ENCODE assay signal across 19 cellular contexts in the genomic region with DNA sequence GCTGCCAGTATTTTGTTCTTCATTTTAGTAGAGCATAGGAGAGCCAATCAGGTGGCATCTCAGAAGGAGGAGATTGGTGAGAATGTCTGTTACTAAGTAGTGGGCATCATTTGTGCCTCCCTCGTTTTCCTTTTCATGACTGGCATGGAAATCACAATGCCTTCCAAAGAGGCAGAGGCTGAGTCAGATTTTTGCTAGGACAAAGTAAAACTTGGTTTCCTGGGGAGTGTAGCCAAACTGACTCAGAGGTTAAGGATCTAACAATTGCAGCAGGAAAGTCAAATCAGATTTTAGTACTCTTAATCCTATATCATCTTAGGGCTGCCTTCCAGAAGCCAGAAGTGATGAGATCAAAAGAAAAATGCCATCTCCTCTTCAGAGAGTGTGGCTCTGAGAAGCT.
A peak's percentile ranks its signal among the peaks of the same experiment; 100 is the strongest.
DNase-seq lines count a peak whose midpoint lies in the region; TF ChIP-seq lines count a peak whose summit lies in the region.
"Had no signal": no experiment of that assay in that cellular context is flagged by ENCODE, and none has a peak within 500 bp of the region (broad histone marks: within the 10 kb centered on the region; RNA-seq: fewer than 3 reads in every experiment).

No MANE protein-coding gene starts in this region.

- no peak for TF ChIP-seq CTCF in RWPE1 (conservative IDR thresholded peaks at IDR 0.05; ENCODE audit: low read depth)
- no peak for TF ChIP-seq CTCF in retinal pigment epithelial cell (conservative IDR thresholded peaks at IDR 0.05; ENCODE audit: low read depth, low read length)
- no peak for TF ChIP-seq CTCF in GM10248 (IDR thresholded peaks at IDR 0.05; ENCODE audit: control extremely low read depth, extremely low read depth, low read depth, missing control alignments)

- POLR2A ChIA-PET in RWPE1 (lab: Yijun Ruan, JAX; ENCODE audit: low non-redundant PET) (no interaction called here), GM10248 (lab: Yijun Ruan, JAX) (no interaction called here)

- CTCF ChIA-PET in RWPE1 (lab: Yijun Ruan, JAX) (interaction anchor here (1.3 kb wide), 1 partner anchor 8 kb away, joined by 3 read pairs; no protein-coding TSS in a partner anchor), GM10248 (lab: Yijun Ruan, JAX) (no interaction called here)

- H3K27ac ChIP-seq in RWPE1: no peak overlapping the region
- H3K27ac ChIP-seq: WERI-Rb-1 had no signal

- peak; percentile 89 for DNase-seq in ELR (ENCODE audit: low read depth)
- DNase-seq in RWPE1 (ENCODE audit: low spot score): peak; percentile 42
- DNase-seq in fibroblast of gingiva (ENCODE audit: low read depth): peak; percentile 66
- DNase-seq in retinal pigment epithelial cell (ENCODE audit: low read depth): peak; percentile 6
- no peak for DNase-seq in NCI-H2196 (lab: John Stamatoyannopoulos, UW; ENCODE audit: unreplicated experiment)
- DNase-seq in NCI-H2227 (lab: John Stamatoyannopoulos, UW; ENCODE audit: unreplicated experiment): no peak
- DNase-seq in GM10248 (ENCODE audit: extremely low spot score): no peak
- no peak for DNase-seq in stimulated activated CD4-positive, alpha-beta T cell treated with anti-CD3 and anti-CD28 coated beads, Interleukin-4, amount 100 ng/mL, for 4 hours
- DNase-seq: activated CD8-positive, alpha-beta memory T cell treated with anti-CD3 and anti-CD28 coated beads, Interleukin-2, amount 50 U/mL, for 4 hours; activated naive CD8-positive, alpha-beta T cell treated with anti-CD3 and anti-CD28 coated beads, Interleukin-2, amount 50 U/mL, for 24 hours; CD4-positive, CD25-positive, alpha-beta regulatory T cell; Kasumi-1; mesendoderm; NCI-H2081 treated with DMSO at 0.1 percent for 48 hours; NK-92 treated with Interleukin-12 subunit alpha and Interleukin-12 subunit beta, amount 100 ng/mL, for 24 hours; posterior cingulate gyrus; stimulated activated CD4-positive, alpha-beta T cell treated with anti-CD3 and anti-CD28 coated beads, Interleukin-2, amount 100 ng/mL, for 48 hours; stimulated activated naive B cell treated with anti-CD40 and anti-IgM and Interleukin-4, amounts not matched to agents 10 μg/mL and 1 μg/mL and 100 μg/mL, for 72 hours; WERI-Rb-1 had no signal

- no peak overlapping the region for H3K4me3 ChIP-seq in retinal pigment epithelial cell (ENCODE audit: low read length)

Comparison
In these comparisons a context has a peak if more than half of its experiments do, and no peak if none do; other contexts are left out.
1. DNase-seq: peak in ELR (single experiment), RWPE1 (single experiment), fibroblast of gingiva (single experiment) and retinal pigment epithelial cell (single experiment); none in NCI-H2196 (single experiment), NCI-H2227 (single experiment), GM10248 (single experiment) and stimulated activated CD4-positive, alpha-beta T cell treated with anti-CD3 and anti-CD28 coated beads, Interleukin-4, amount 100 ng/mL, for 4 hours (0 of 2).